Comparison of ENCODE assay signal across 18 cellular contexts in the genomic region with DNA sequence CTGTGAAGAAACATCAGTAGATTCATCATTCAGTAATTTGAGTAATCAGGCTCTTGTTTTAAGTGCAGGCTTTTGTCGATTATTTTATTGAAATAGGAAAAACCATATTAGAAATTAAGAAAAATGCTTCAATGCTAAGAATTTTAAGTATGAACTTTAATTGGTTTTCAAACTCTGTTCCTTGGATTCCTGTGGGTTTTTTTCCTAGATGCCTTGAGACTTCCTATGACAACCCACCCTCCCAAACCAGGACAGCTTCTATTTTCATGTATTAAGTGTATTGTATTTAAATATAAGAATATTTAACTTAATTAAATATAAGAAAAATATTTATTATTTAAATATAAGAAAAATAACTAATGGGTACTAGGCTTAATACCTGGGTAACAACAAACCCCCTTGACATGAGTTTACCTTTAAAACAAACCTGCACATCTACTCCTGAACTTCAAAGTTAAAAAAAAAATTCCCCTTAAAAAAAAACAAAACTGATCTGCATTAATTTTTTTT. TPM values are rescaled to one million over a fixed set of nuclear protein-coding genes. Genes with fewer than 3 reads are reported as not detected.
A peak's percentile ranks its signal among the peaks of the same experiment; 100 is the strongest.
DNase-seq lines count a peak whose midpoint lies in the region; ATAC-seq and TF ChIP-seq lines count a peak whose summit lies in the region.
"Had no signal": no experiment of that assay in that cellular context is flagged by ENCODE, and none has a peak within 500 bp of the region (broad histone marks: within the 10 kb centered on the region; RNA-seq: fewer than 3 reads in every experiment).

No MANE protein-coding gene starts in this region.

- no peak for TF ChIP-seq CTCF in left ventricle myocardium inferior (IDR thresholded peaks at IDR 0.05; ENCODE audit: borderline replicate concordance)
- no peak for TF ChIP-seq CTCF in mammary epithelial cell (conservative IDR thresholded peaks at IDR 0.05 in 1 of 2, IDR thresholded peaks at IDR 0.05 in 1 of 2; ENCODE audit: extremely low read depth in 1 of 2, insufficient read depth in 1 of 2, low read depth in 1 of 2, low read length in 2 of 2)
- no peak for TF ChIP-seq CTCF in prostate gland (IDR thresholded peaks at IDR 0.05)

- BruUV-seq in mammary epithelial cell (replicated peaks; lab: Mats Ljungman, UMichigan): no TSS peak

- H3K4me3 ChIP-seq in left ventricle myocardium inferior (peak overlapping the region; percentile 94), right cardiac atrium (ENCODE audit: low read length) (no peak overlapping the region), mammary epithelial cell (replicated peaks in 1 of 3; ENCODE audit: insufficient read depth in 1 of 3, low read depth in 2 of 3, low read length in 3 of 3) (peak overlapping the region; percentile 97 to 99 (median 98)), mesodermal cell (ENCODE audit: extremely low read depth, insufficient read depth, low read length, poor library complexity, severe bottlenecking) (peak overlapping the region; percentile 93), prostate gland (no peak overlapping the region)

- H4K20me1 ChIP-seq in mammary epithelial cell (ENCODE audit: insufficient read depth, low read length): no peaks in the 10 kb centered on the region

- H3K27me3 ChIP-seq in left ventricle myocardium inferior (ENCODE audit: low read depth): no peaks in the 10 kb centered on the region
- no peaks in the 10 kb centered on the region for H3K27me3 ChIP-seq in right cardiac atrium (ENCODE audit: control insufficient read depth, insufficient read depth)
- H3K27me3 ChIP-seq in mammary epithelial cell (ENCODE audit: insufficient read depth, low read length): no peaks in the 10 kb centered on the region
- no peaks in the 10 kb centered on the region for H3K27me3 ChIP-seq in prostate gland (replicated peaks; ENCODE audit: insufficient read depth)
- H3K27me3 ChIP-seq: gastroesophageal sphincter, transverse colon had no signal

- H3K36me3 ChIP-seq in left ventricle myocardium inferior (no peaks in the 10 kb centered on the region), mammary epithelial cell (ENCODE audit: insufficient read depth, low read length) (no peaks in the 10 kb centered on the region), mesodermal cell (ENCODE audit: control insufficient read depth, insufficient read depth, low read length) (peaks cover 13% of the 10 kb centered on the region), prostate gland (no peaks in the 10 kb centered on the region)
- H3K36me3 ChIP-seq: gastroesophageal sphincter, transverse colon had no signal

- no peak overlapping the region for H3K27ac ChIP-seq in left ventricle myocardium inferior (replicated peaks)
- no peak overlapping the region for H3K27ac ChIP-seq in right cardiac atrium (ENCODE audit: low read length)
- peak overlapping the region; percentile 97 for H3K27ac ChIP-seq in mammary epithelial cell (ENCODE audit: insufficient read depth, low read depth, low read length)
- H3K27ac ChIP-seq in mesodermal cell (ENCODE audit: low read depth, low read length, severe bottlenecking): no peak overlapping the region
- no peak overlapping the region for H3K27ac ChIP-seq in prostate gland
- H3K27ac ChIP-seq: transverse colon had no signal

- DNase-seq in left ventricle myocardium inferior (no peak), right cardiac atrium (no peak), mammary epithelial cell (no peak), DMS53 treated with DMSO at 0.1 percent for 48 hours (lab: John Stamatoyannopoulos, UW; ENCODE audit: unreplicated experiment) (no peak), prostate gland (ENCODE audit: low spot score) (no peak), Ammon's horn (ENCODE audit: low spot score) (no peak)
- DNase-seq: activated B cell treated with CpG ODN at 0.5 μM for 24 hours; activated CD8-positive, alpha-beta T cell treated with anti-CD3 and anti-CD28 coated beads for 36 hours; CD8-positive, alpha-beta T cell; NCI-H2029; NCI-H446 treated with DMSO at 0.1 percent for 48 hours; SHP77 treated with DMSO at 0.1 percent for 48 hours; stimulated activated CD4-positive, alpha-beta T cell treated with anti-CD3 and anti-CD28 coated beads, Interleukin-15, amount 100 ng/mL, for 24 hours; stimulated activated naive CD8-positive, alpha-beta T cell treated with anti-CD3 and anti-CD28 coated beads, Interleukin-15, Interleukin-2, amounts not matched to agents 100 U/mL and 50 U/mL, for 24 hours; transverse colon had no signal

- ATAC-seq in right cardiac atrium: no peak
- ATAC-seq in GM18867 (IDR thresholded peaks at IDR 0.05; ENCODE audit: unreplicated experiment): no peak
- ATAC-seq: activated CD8-positive, alpha-beta T cell treated with anti-CD3 and anti-CD28 coated beads for 36 hours; CD8-positive, alpha-beta T cell; gastroesophageal sphincter; stimulated activated naive CD8-positive, alpha-beta T cell treated with anti-CD3 and anti-CD28 coated beads, Interleukin-15, Interleukin-2, amounts not matched to agents 100 U/mL and 50 U/mL, for 24 hours had no signal

- WGBS in right cardiac atrium: 79% methylated on average over 1 of the region's 1 CpG
- 0% methylated on average over 1 of the region's 1 CpG for WGBS in mammary epithelial cell (ENCODE audit: low coverage, missing lambda C conversion rate)
- WGBS in mesodermal cell (ENCODE audit: insufficient coverage in 2 of 2), 2 experiments: no CpG with 5 or more reads among the region's 1 CpG
- 59% methylated on average over 1 of the region's 1 CpG for WGBS in prostate gland

- H3K4me1 ChIP-seq in left ventricle myocardium inferior: peaks cover 88% of the 10 kb centered on the region
- peaks cover 2% of the 10 kb centered on the region for H3K4me1 ChIP-seq in right cardiac atrium (ENCODE audit: control insufficient read depth, insufficient read depth, low read length)
- peaks cover 9% of the 10 kb centered on the region for H3K4me1 ChIP-seq in mammary epithelial cell (ENCODE audit: insufficient read depth, low read length)
- peaks cover 12% of the 10 kb centered on the region for H3K4me1 ChIP-seq in mesodermal cell (ENCODE audit: control insufficient read depth, insufficient read depth, low read length, poor library complexity, severe bottlenecking)
- H3K4me1 ChIP-seq in prostate gland (replicated peaks): no peaks in the 10 kb centered on the region

- H3K9me3 ChIP-seq in left ventricle myocardium inferior (replicated peaks): no peaks in the 10 kb centered on the region
- no peaks in the 10 kb centered on the region for H3K9me3 ChIP-seq in right cardiac atrium (ENCODE audit: control insufficient read depth, low read length)
- no peaks in the 10 kb centered on the region for H3K9me3 ChIP-seq in mammary epithelial cell (replicated peaks; ENCODE audit: insufficient read depth, low read length)
- no peaks in the 10 kb centered on the region for H3K9me3 ChIP-seq in mesodermal cell (ENCODE audit: control insufficient read depth, low read length)
- H3K9me3 ChIP-seq in prostate gland: no peaks in the 10 kb centered on the region
- H3K9me3 ChIP-seq: gastroesophageal sphincter, transverse colon had no signal

- in situ Hi-C loops in mammary epithelial cell (cut with MboI; ENCODE audit: low sequenced_read_pairs in 2 of 2): no loop called here

- H3K4me2 ChIP-seq in mammary epithelial cell (ENCODE audit: insufficient read depth, low read depth, low read length): peak overlapping the region; percentile 67

- intact Hi-C loops in left ventricle myocardium inferior (cut with micrococcal nuclease) (loop anchor here (10.0 kb wide), 1 partner anchor 395 kb away; no protein-coding TSS in a partner anchor), right cardiac atrium (cut with DNase I) (no loop called here), mammary epithelial cell (cut with micrococcal nuclease) (no loop called here), prostate gland (cut with DNase I) (no loop called here)

- TF ChIP-seq POLR2A in prostate gland (IDR thresholded peaks at IDR 0.05): no peak

- H3K79me2 ChIP-seq in mammary epithelial cell (ENCODE audit: insufficient read depth, low read length): peaks cover 88% of the 10 kb centered on the region

- dilution Hi-C loops in mammary epithelial cell (cut with HindIII; ENCODE audit: low sequenced_read_pairs): no loop called here

- H2AFZ ChIP-seq in mammary epithelial cell (ENCODE audit: low read depth, low read length): no peak overlapping the region

- CTCF ChIA-PET in mammary epithelial cell (lab: Charles Lee; ENCODE audit: low non-redundant PET): no interaction called here

- no peak overlapping the region for H3K9ac ChIP-seq in mammary epithelial cell (ENCODE audit: insufficient read depth, low read length)

RNA-seq across cellular contexts. Expression of gene ARHGAP5, which starts 3.0 kb away (rescaled TPM):
- total RNA-seq in left ventricle myocardium inferior (238 TPM), right cardiac atrium (100 to 1,000 TPM; 216 to 255 (median 240) TPM), mammary epithelial cell (100 to 1,000 TPM; 107 to 221 TPM), prostate gland (100 to 1,000 TPM in 1 of 2 donors, 10 to 100 TPM in 1; 83.3 to 112 TPM)
- polyA plus RNA-seq in right cardiac atrium (28.0 TPM), mammary epithelial cell (19.8 TPM)
- 51.0 TPM for polyA minus RNA-seq in mammary epithelial cell
- 74.0 TPM for polyA plus RNA-seq in mesodermal cell (2013, experiment 1 of 2)
- 83.5 TPM for polyA plus RNA-seq in mesodermal cell (2013, experiment 2 of 2)

Comparison
In these comparisons a context has a peak if more than half of its experiments do, and no peak if none do; other contexts are left out.
1. H3K4me3 ChIP-seq: peak in left ventricle myocardium inferior (single experiment), mammary epithelial cell (3 of 3) and mesodermal cell (single experiment); none in right cardiac atrium (single experiment) and prostate gland (0 of 2).